In genomic region chr5:138351517-138351916, GRCh38 we compare ENCODE assay signal across 11 cellular contexts. TPM values are rescaled to one million over a fixed set of nuclear protein-coding genes. Genes with fewer than 3 reads are reported as not detected.
A peak's percentile ranks its signal among the peaks of the same experiment; 100 is the strongest.
DNase-seq lines count a peak whose midpoint lies in the region; ATAC-seq and TF ChIP-seq lines count a peak whose summit lies in the region.
"Had no signal": no experiment of that assay in that cellular context is flagged by ENCODE, and none has a peak within 500 bp of the region (broad histone marks: within the 10 kb centered on the region; RNA-seq: fewer than 3 reads in every experiment).

No MANE protein-coding gene starts in this region.

- H3K9me3 Mint-ChIP-seq in activated CD8-positive, alpha-beta memory T cell treated with anti-CD3 and anti-CD28 coated beads, Interleukin-2, amount 10 ng/mL, durations not matched to agents 7 days and 5 days (ENCODE audit: low read depth) = peaks cover 5% of the 10 kb centered on the region
- H3K9me3 Mint-ChIP-seq in dendritic cell treated with granulocyte-macrophage colony-stimulating factor and Interleukin-4, amounts not matched to agents 40 ng/mL and 50 ng/mL, for 4 days = peaks cover 9% of the 10 kb centered on the region

- H3K79me2 ChIP-seq in smooth muscle cell (ENCODE audit: low read depth) = peaks cover 30% of the 10 kb centered on the region

- H3K36me3 ChIP-seq in RWPE2 (ENCODE audit: low read depth) (peaks cover 10% of the 10 kb centered on the region), skeletal muscle satellite cell (ENCODE audit: insufficient read depth, low read length) (peaks cover 28% of the 10 kb centered on the region), smooth muscle cell (ENCODE audit: low read depth) (no peaks in the 10 kb centered on the region), thyroid gland (peaks cover 9 to 14% of the 10 kb centered on the region in 2 donors)

- no peak for DNase-seq in activated CD8-positive, alpha-beta memory T cell treated with anti-CD3 and anti-CD28 coated beads, Interleukin-2, amount 10 ng/mL, durations not matched to agents 7 days and 5 days
- DNase-seq in activated CD8-positive, alpha-beta memory T cell treated with anti-CD3 and anti-CD28 coated beads, Interleukin-2, amount 50 U/mL, for 4 hours = no peak
- no peak for DNase-seq in RWPE2 (ENCODE audit: low spot score)
- DNase-seq in smooth muscle cell (lab: John Stamatoyannopoulos, UW; ENCODE audit: unreplicated experiment) = no peak
- no peak for DNase-seq in cerebellar cortex (ENCODE audit: low spot score)
- no peak for DNase-seq in thyroid gland
- DNase-seq: aorta, left colon, trophoblast cell had no signal

- no peak overlapping the region for H3K9ac ChIP-seq in skeletal muscle satellite cell (ENCODE audit: low read depth, low read length)
- no peak overlapping the region for H3K9ac ChIP-seq in smooth muscle cell (ENCODE audit: low read depth)

- H3K36me3 Mint-ChIP-seq in activated CD8-positive, alpha-beta memory T cell treated with anti-CD3 and anti-CD28 coated beads, Interleukin-2, amount 10 ng/mL, durations not matched to agents 7 days and 5 days = peaks cover 26% of the 10 kb centered on the region
- peaks cover 58% of the 10 kb centered on the region for H3K36me3 Mint-ChIP-seq in dendritic cell treated with granulocyte-macrophage colony-stimulating factor and Interleukin-4, amounts not matched to agents 40 ng/mL and 50 ng/mL, for 4 days (ENCODE audit: low read depth)

- peaks cover 44% of the 10 kb centered on the region for H4K20me1 ChIP-seq in smooth muscle cell (ENCODE audit: low read depth)

- H3K27ac Mint-ChIP-seq in activated CD8-positive, alpha-beta memory T cell treated with anti-CD3 and anti-CD28 coated beads, Interleukin-2, amount 10 ng/mL, durations not matched to agents 7 days and 5 days = peak overlapping the region; percentile 52
- peak overlapping the region; percentile 60 for H3K27ac Mint-ChIP-seq in dendritic cell treated with granulocyte-macrophage colony-stimulating factor and Interleukin-4, amounts not matched to agents 40 ng/mL and 50 ng/mL, for 4 days

- no peaks in the 10 kb centered on the region for H3K27me3 Mint-ChIP-seq in activated CD8-positive, alpha-beta memory T cell treated with anti-CD3 and anti-CD28 coated beads, Interleukin-2, amount 10 ng/mL, durations not matched to agents 7 days and 5 days
- no peaks in the 10 kb centered on the region for H3K27me3 Mint-ChIP-seq in dendritic cell treated with granulocyte-macrophage colony-stimulating factor and Interleukin-4, amounts not matched to agents 40 ng/mL and 50 ng/mL, for 4 days

- H3K4me1 Mint-ChIP-seq in activated CD8-positive, alpha-beta memory T cell treated with anti-CD3 and anti-CD28 coated beads, Interleukin-2, amount 10 ng/mL, durations not matched to agents 7 days and 5 days = peaks cover 42% of the 10 kb centered on the region
- H3K4me1 Mint-ChIP-seq in dendritic cell treated with granulocyte-macrophage colony-stimulating factor and Interleukin-4, amounts not matched to agents 40 ng/mL and 50 ng/mL, for 4 days (ENCODE audit: low read depth) = peaks cover 38% of the 10 kb centered on the region

- H3K4me3 ChIP-seq in RWPE2 (ENCODE audit: severe bottlenecking) (no peak overlapping the region), skeletal muscle satellite cell (ENCODE audit: low read length) (no peak overlapping the region), smooth muscle cell (no peak overlapping the region), thyroid gland (replicated peaks in 1 of 3) (no peak overlapping the region)

- no peak for ATAC-seq in activated CD8-positive, alpha-beta memory T cell treated with anti-CD3 and anti-CD28 coated beads, Interleukin-2, amount 10 ng/mL, durations not matched to agents 7 days and 5 days
- no peak for ATAC-seq in RWPE2 (ENCODE audit: low read depth)

- H3K4me2 ChIP-seq in skeletal muscle satellite cell (ENCODE audit: low read length) (peak overlapping the region; percentile 19), smooth muscle cell (no peak overlapping the region)

- CTCF ChIA-PET in activated CD8-positive, alpha-beta memory T cell treated with anti-CD3 and anti-CD28 coated beads, Interleukin-2, amount 10 ng/mL, durations not matched to agents 7 days and 5 days (lab: Charles Lee) = interaction anchor here (0.7 to 10.5 kb wide), 24 partner anchors 15 to 191 kb away, joined by 3 to 382 read pairs (median 5); partner anchors contain the start of genes CDC25C, EGR1, ETF1 and FAM53C

- peak overlapping the region; percentile 60 for H3K27ac ChIP-seq in RWPE2 (ENCODE audit: poor library complexity, severe bottlenecking)
- no peak overlapping the region for H3K27ac ChIP-seq in smooth muscle cell (ENCODE audit: low read depth)
- no peak overlapping the region for H3K27ac ChIP-seq in thyroid gland

- no peak for TF ChIP-seq POLR2A in thyroid gland (IDR thresholded peaks at IDR 0.05)

- intact Hi-C loops in dendritic cell treated with granulocyte-macrophage colony-stimulating factor and Interleukin-4, amounts not matched to agents 40 ng/mL and 50 ng/mL, for 4 days (cut with micrococcal nuclease) = loop anchor here (10.0 kb wide), 1 partner anchor 193 kb away; the partner anchor contains the start of gene ETF1
- intact Hi-C loops in thyroid gland (cut with DNase I) = no loop called here

- H3K9me3 ChIP-seq in RWPE2 (ENCODE audit: severe bottlenecking) = peaks cover 3% of the 10 kb centered on the region
- H3K9me3 ChIP-seq in skeletal muscle satellite cell (replicated peaks; ENCODE audit: low read length) = peaks cover 5% of the 10 kb centered on the region
- H3K9me3 ChIP-seq in smooth muscle cell (replicated peaks; ENCODE audit: low read depth) = no peaks in the 10 kb centered on the region
- no peaks in the 10 kb centered on the region for H3K9me3 ChIP-seq in thyroid gland

- TF ChIP-seq CTCF in RWPE2 (IDR thresholded peaks at IDR 0.05; ENCODE audit: poor library complexity, severe bottlenecking) = no peak
- no peak for TF ChIP-seq CTCF in smooth muscle cell (IDR thresholded peaks at IDR 0.05; ENCODE audit: borderline replicate concordance, insufficient read depth, poor library complexity, severe bottlenecking)
- TF ChIP-seq CTCF in thyroid gland (IDR thresholded peaks at IDR 0.05) = no peak

- peaks cover 51% of the 10 kb centered on the region for H3F3A ChIP-seq in smooth muscle cell (ENCODE audit: low read depth)

- H2AFZ ChIP-seq in smooth muscle cell (ENCODE audit: low read depth) = no peak overlapping the region

- H3K4me1 ChIP-seq in RWPE2 (ENCODE audit: insufficient read depth, poor library complexity, severe bottlenecking) (peaks cover 16% of the 10 kb centered on the region), skeletal muscle satellite cell (ENCODE audit: control insufficient read depth, insufficient read depth, low read length) (peaks cover 28% of the 10 kb centered on the region), smooth muscle cell (ENCODE audit: low read depth) (peaks cover 18% of the 10 kb centered on the region), thyroid gland (peaks cover 21 to 25% of the 10 kb centered on the region in 2 donors)

- H3K4me3 Mint-ChIP-seq in activated CD8-positive, alpha-beta memory T cell treated with anti-CD3 and anti-CD28 coated beads, Interleukin-2, amount 10 ng/mL, durations not matched to agents 7 days and 5 days = peak overlapping the region; percentile 53
- no peak overlapping the region for H3K4me3 Mint-ChIP-seq in dendritic cell treated with granulocyte-macrophage colony-stimulating factor and Interleukin-4, amounts not matched to agents 40 ng/mL and 50 ng/mL, for 4 days

- no peaks in the 10 kb centered on the region for H3K27me3 ChIP-seq in RWPE2 (ENCODE audit: insufficient read depth, poor library complexity, severe bottlenecking)
- no peaks in the 10 kb centered on the region for H3K27me3 ChIP-seq in skeletal muscle satellite cell (ENCODE audit: control insufficient read depth, insufficient read depth, low read length)
- H3K27me3 ChIP-seq in smooth muscle cell (ENCODE audit: low read depth) = no peaks in the 10 kb centered on the region
- H3K27me3 ChIP-seq in thyroid gland = no peaks in the 10 kb centered on the region

RNA-seq across cellular contexts. Expression of gene KDM3B, which starts 1.0 kb away (rescaled TPM):
- 10 to 100 TPM; 57.4 to 60.5 TPM for total RNA-seq in activated CD8-positive, alpha-beta memory T cell treated with anti-CD3 and anti-CD28 coated beads, Interleukin-2, amount 10 ng/mL, durations not matched to agents 7 days and 5 days
- total RNA-seq in skeletal muscle satellite cell (2012; rRNA removed) = 29.2 and 29.9 TPM in 2 replicates
- total RNA-seq in smooth muscle cell (43.1 and 54.3 TPM in 2 replicates), thyroid gland (10 to 100 TPM; 64.8 to 89.4 (median 75.6) TPM)
- polyA plus RNA-seq in smooth muscle cell = 16.5 and 17.9 TPM in 2 replicates

RNA-seq across cellular contexts. Expression of gene FAM53C, which starts 13.5 kb away (rescaled TPM):
- 10 to 100 TPM; 30.5 to 33.5 TPM for total RNA-seq in activated CD8-positive, alpha-beta memory T cell treated with anti-CD3 and anti-CD28 coated beads, Interleukin-2, amount 10 ng/mL, durations not matched to agents 7 days and 5 days
- 22.7 and 26.6 TPM in 2 replicates for total RNA-seq in skeletal muscle satellite cell (2012; rRNA removed)
- total RNA-seq in smooth muscle cell (34.8 and 48.1 TPM in 2 replicates), thyroid gland (10 to 100 TPM; 17.8 to 32.4 (median 20.7) TPM)
- 44.5 and 45.1 TPM in 2 replicates for polyA plus RNA-seq in smooth muscle cell

RNA-seq across cellular contexts. Expression of gene CDC25C, which starts 19.9 kb away (rescaled TPM):
- total RNA-seq in activated CD8-positive, alpha-beta memory T cell treated with anti-CD3 and anti-CD28 coated beads, Interleukin-2, amount 10 ng/mL, durations not matched to agents 7 days and 5 days = 10 to 100 TPM; 14.9 to 21.3 TPM
- total RNA-seq in skeletal muscle satellite cell (2012; rRNA removed) = 3.7 and 5.6 TPM in 2 replicates
- total RNA-seq in smooth muscle cell (2.6 and 4.3 TPM in 2 replicates), thyroid gland (under 1 TPM in 1 of 4 donors, not detected in 3; 0.27 TPM)
- polyA plus RNA-seq in smooth muscle cell = 1.7 and 3.0 TPM in 2 replicates
- total RNA-seq: aorta had no signal
